ENCODE assay signal across 22 cellular contexts in the genomic region with DNA sequence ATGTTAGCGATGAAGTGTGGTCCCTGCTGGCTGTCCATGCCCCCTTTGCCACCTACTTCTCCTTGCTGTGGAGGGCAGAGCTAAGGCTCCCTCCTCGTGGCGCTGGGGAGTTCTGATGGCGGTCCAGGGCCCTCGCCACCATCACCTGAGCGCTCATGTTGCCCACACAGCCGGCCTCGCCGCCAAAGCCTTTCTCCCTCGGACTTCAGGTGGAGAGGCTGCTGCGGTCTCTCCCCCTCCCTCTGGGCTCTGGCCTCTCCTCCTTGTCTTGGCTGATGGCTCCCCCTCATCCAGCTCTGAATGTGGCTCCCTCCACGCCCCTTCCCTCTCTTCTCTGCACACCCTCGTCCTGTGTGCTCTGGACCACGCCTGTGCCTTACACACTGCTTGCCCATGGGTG. TPM values are rescaled to one million over a fixed set of nuclear protein-coding genes. Genes with fewer than 3 reads are reported as not detected.
DNase-seq lines count a peak whose midpoint lies in the region; ATAC-seq and TF ChIP-seq lines count a peak whose summit lies in the region.
"Had no signal": no experiment of that assay in that cellular context is flagged by ENCODE, and none has a peak within 500 bp of the region (broad histone marks: within the 10 kb centered on the region; RNA-seq: fewer than 3 reads in every experiment).

No MANE protein-coding gene starts in this region.

- POLR2A ChIA-PET in activated CD4-positive, alpha-beta T cell treated with anti-CD3 and anti-CD28 coated beads for 36 hours (lab: Charles Lee) = no interaction called here
- POLR2A ChIA-PET in CD4-positive, alpha-beta memory T cell (lab: Charles Lee; ENCODE audit: partially characterized antibody) = no interaction called here

- no peaks in the 10 kb centered on the region for H3K9me3 Mint-ChIP-seq in activated CD4-positive, alpha-beta T cell treated with anti-CD3 and anti-CD28 coated beads for 36 hours (ENCODE audit: low read depth)
- peaks cover 0 to 6% (median 0%) of the 10 kb centered on the region in 8 donors for H3K9me3 Mint-ChIP-seq in CD4-positive, alpha-beta memory T cell
- no peaks in the 10 kb centered on the region for H3K9me3 Mint-ChIP-seq in effector memory CD8-positive, alpha-beta T cell
- no peaks in the 10 kb centered on the region for H3K9me3 Mint-ChIP-seq in osteocyte (ENCODE audit: unreplicated experiment)
- H3K9me3 Mint-ChIP-seq: activated T-cell treated with anti-CD3 and anti-CD28 coated beads, Interleukin-2, amount 50 U/mL, for 4 hours; H9; T-helper 2 cell treated with Interferon-gamma antibody and Interleukin-4, amounts not matched to agents 5 μg/mL and 100 μg/mL, for 36 hours had no signal

- no peaks in the 10 kb centered on the region for H3K36me3 ChIP-seq in CD4-positive, alpha-beta memory T cell (ENCODE audit: insufficient read depth, low read length)
- H3K36me3 ChIP-seq: BLaER1 treated with 17β-estradiol and CSF1 and Interleukin-3, amounts not matched to agents 10 nM and 100 nM; tibial nerve had no signal

- no peaks in the 10 kb centered on the region for H3K36me3 Mint-ChIP-seq in activated CD4-positive, alpha-beta T cell treated with anti-CD3 and anti-CD28 coated beads for 36 hours (ENCODE audit: low read depth)
- H3K36me3 Mint-ChIP-seq in CD4-positive, alpha-beta memory T cell = no peaks in the 10 kb centered on the region
- H3K36me3 Mint-ChIP-seq in effector memory CD8-positive, alpha-beta T cell (ENCODE audit: insufficient read depth) = peaks cover 11% of the 10 kb centered on the region
- peaks cover 3% of the 10 kb centered on the region for H3K36me3 Mint-ChIP-seq in osteocyte (ENCODE audit: unreplicated experiment)

- CTCF ChIA-PET in activated CD4-positive, alpha-beta T cell treated with anti-CD3 and anti-CD28 coated beads for 36 hours (lab: Charles Lee) = no interaction called here
- CTCF ChIA-PET in CD4-positive, alpha-beta memory T cell (lab: Charles Lee; ENCODE audit: partially characterized antibody) = no interaction called here

- H3K27me3 Mint-ChIP-seq in activated CD4-positive, alpha-beta T cell treated with anti-CD3 and anti-CD28 coated beads for 36 hours = peaks cover 2% of the 10 kb centered on the region
- H3K27me3 Mint-ChIP-seq in CD4-positive, alpha-beta memory T cell = no peaks in the 10 kb centered on the region
- no peaks in the 10 kb centered on the region for H3K27me3 Mint-ChIP-seq in effector memory CD8-positive, alpha-beta T cell
- peaks cover 41% of the 10 kb centered on the region for H3K27me3 Mint-ChIP-seq in osteocyte (ENCODE audit: unreplicated experiment)

- H3K9me3 ChIP-seq in CD4-positive, alpha-beta memory T cell (ENCODE audit: control insufficient read depth in 1 of 2, low read length in 2 of 2) = no peaks in the 10 kb centered on the region
- H3K9me3 ChIP-seq: mucosa of descending colon, tibial nerve had no signal

- H3K4me3 ChIP-seq in CD4-positive, alpha-beta memory T cell (ENCODE audit: low read length in 2 of 2) = no peak overlapping the region
- H3K4me3 ChIP-seq: BLaER1 treated with 17β-estradiol and CSF1 and Interleukin-3, amounts not matched to agents 10 nM and 100 nM; K562; mucosa of descending colon; smooth muscle cell; tibial nerve had no signal

- intact Hi-C loops in activated CD4-positive, alpha-beta T cell treated with anti-CD3 and anti-CD28 coated beads for 36 hours (cut with DNase I, micrococcal nuclease) = loop anchor here (5.0 kb wide), 3 partner anchors 54 to 426 kb away; partner anchors contain the start of gene SLC12A7 (in 1 of the 2)
- intact Hi-C loops in CD4-positive, alpha-beta memory T cell (cut with micrococcal nuclease) = loop anchor here (5.0 kb wide), 2 partner anchors 54 to 151 kb away; no protein-coding TSS in a partner anchor

- peaks cover 26% of the 10 kb centered on the region for H3K4me1 ChIP-seq in CD4-positive, alpha-beta memory T cell (ENCODE audit: insufficient read depth, low read length)

- no peaks in the 10 kb centered on the region for H3K27me3 ChIP-seq in CD4-positive, alpha-beta memory T cell (ENCODE audit: insufficient read depth, low read length)
- H3K27me3 ChIP-seq: BLaER1 treated with 17β-estradiol and CSF1 and Interleukin-3, amounts not matched to agents 10 nM and 100 nM; tibial nerve had no signal

- no peak for DNase-seq in activated CD4-positive, alpha-beta T cell treated with anti-CD3 and anti-CD28 coated beads for 36 hours
- no peak for DNase-seq in activated CD4-positive, alpha-beta T cell treated with anti-CD3 and anti-CD28 coated beads for 4 hours
- no peak for DNase-seq in CD4-positive, alpha-beta memory T cell
- DNase-seq in effector memory CD8-positive, alpha-beta T cell = no peak
- DNase-seq in osteocyte (ENCODE audit: extremely low spot score, unreplicated experiment) (peak; percentile 63), NCI-H1417 (lab: John Stamatoyannopoulos, UW) (no peak), medulla oblongata (ENCODE audit: extremely low spot score) (no peak), H4 (ENCODE audit: low spot score) (no peak)
- DNase-seq: activated T-cell treated with anti-CD3 and anti-CD28 coated beads, Interleukin-2, amount 50 U/mL, for 4 hours; foreskin fibroblast; hippocampal formation; NCI-H2029 treated with DMSO at 0.1 percent for 48 hours; NCI-H510A; SIG-M5 had no signal

- ATAC-seq in activated CD4-positive, alpha-beta T cell treated with anti-CD3 and anti-CD28 coated beads for 36 hours = no peak
- no peak for ATAC-seq in effector memory CD8-positive, alpha-beta T cell (replicated peaks)
- ATAC-seq: activated T-cell treated with anti-CD3 and anti-CD28 coated beads, Interleukin-2, amount 50 U/mL, for 4 hours; K562; mucosa of descending colon had no signal

- H3K4me3 Mint-ChIP-seq in activated CD4-positive, alpha-beta T cell treated with anti-CD3 and anti-CD28 coated beads for 36 hours = no peak overlapping the region
- H3K4me3 Mint-ChIP-seq in CD4-positive, alpha-beta memory T cell = peak overlapping the region in 2 of 8 donors; percentile 32 to 47
- H3K4me3 Mint-ChIP-seq in effector memory CD8-positive, alpha-beta T cell = peak overlapping the region; percentile 21 to 46
- H3K4me3 Mint-ChIP-seq in osteocyte (ENCODE audit: unreplicated experiment) = no peak overlapping the region
- H3K4me3 Mint-ChIP-seq: activated T-cell treated with anti-CD3 and anti-CD28 coated beads, Interleukin-2, amount 50 U/mL, for 4 hours; H9; T-helper 2 cell treated with Interferon-gamma antibody and Interleukin-4, amounts not matched to agents 5 μg/mL and 100 μg/mL, for 36 hours had no signal

- H3K27ac ChIP-seq in CD4-positive, alpha-beta memory T cell (ENCODE audit: low read depth, low read length) = no peak overlapping the region
- H3K27ac ChIP-seq: BLaER1 treated with 17β-estradiol and CSF1 and Interleukin-3, amounts not matched to agents 10 nM and 100 nM; HL-60; tibial nerve had no signal

- peak overlapping the region; percentile 63 for H3K27ac Mint-ChIP-seq in activated CD4-positive, alpha-beta T cell treated with anti-CD3 and anti-CD28 coated beads for 36 hours
- peak overlapping the region in 6 of 7 donors; percentile 55 to 93 (median 76) for H3K27ac Mint-ChIP-seq in CD4-positive, alpha-beta memory T cell
- H3K27ac Mint-ChIP-seq in effector memory CD8-positive, alpha-beta T cell = peak overlapping the region; percentile 93 to 94
- H3K27ac Mint-ChIP-seq in osteocyte (ENCODE audit: unreplicated experiment) = no peak overlapping the region

- peaks cover 22% of the 10 kb centered on the region for H3K4me1 Mint-ChIP-seq in activated CD4-positive, alpha-beta T cell treated with anti-CD3 and anti-CD28 coated beads for 36 hours
- peaks cover 20 to 35% (median 28%) of the 10 kb centered on the region in 4 donors for H3K4me1 Mint-ChIP-seq in CD4-positive, alpha-beta memory T cell
- H3K4me1 Mint-ChIP-seq in effector memory CD8-positive, alpha-beta T cell (ENCODE audit: low read depth in 2 of 2) = peaks cover 28 to 32% of the 10 kb centered on the region in 2 donors
- H3K4me1 Mint-ChIP-seq in osteocyte (ENCODE audit: unreplicated experiment) = peaks cover 18% of the 10 kb centered on the region
- H3K4me1 Mint-ChIP-seq: H9 had no signal

- no peak for TF ChIP-seq CTCF in osteocyte (IDR thresholded peaks at IDR 0.05)

RNA-seq across cellular contexts. Expression of gene LPCAT1, which starts 14.5 kb away (rescaled TPM):
- total RNA-seq in activated CD4-positive, alpha-beta T cell treated with anti-CD3 and anti-CD28 coated beads for 36 hours = 10 to 100 TPM; 42.5 to 54.5 TPM
- total RNA-seq in CD4-positive, alpha-beta memory T cell = 10 to 100 TPM; 62.8 to 63.6 TPM
- 10 to 100 TPM in 1 of 2 donors, 1 to 10 TPM in 1; 9.0 to 32.2 TPM for polyA plus RNA-seq in CD4-positive, alpha-beta memory T cell
- total RNA-seq in osteocyte = 37.9 and 39.9 TPM in 2 replicates
- total RNA-seq in H4 (2014; rRNA removed; shearing (Covaris generic)) = 23.9 and 31.2 TPM in 2 replicates

Comparison
In these comparisons a context has a peak if more than half of its experiments do, and no peak if none do; other contexts are left out.
1. H3K4me3 Mint-ChIP-seq: peak in effector memory CD8-positive, alpha-beta T cell (2 of 2); none in activated CD4-positive, alpha-beta T cell treated with anti-CD3 and anti-CD28 coated beads for 36 hours (single experiment) and osteocyte (single experiment).